Comparison of ENCODE assay signal across 25 cellular contexts in the genomic region with DNA sequence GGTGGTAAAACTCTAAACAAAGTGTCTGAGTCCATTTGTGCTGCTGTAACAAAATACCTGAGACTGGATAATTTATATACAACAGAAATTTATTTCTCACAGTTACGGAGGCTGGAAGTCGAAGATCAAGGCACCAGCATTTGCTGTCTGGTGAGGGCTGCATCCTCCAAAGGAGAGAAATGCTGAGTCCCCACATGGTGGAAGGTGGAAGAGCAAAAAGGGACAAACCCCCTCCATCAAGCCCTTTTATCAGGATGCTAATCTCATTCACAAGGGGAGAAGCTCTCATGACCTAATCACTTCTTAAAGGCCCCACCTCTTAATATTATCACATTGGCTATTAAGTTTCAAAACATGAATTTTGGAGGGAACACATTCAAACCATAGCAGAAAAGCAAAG.
"Had no signal": no experiment of that assay in that cellular context is flagged by ENCODE, and none has a peak within 500 bp of the region (broad histone marks: within the 10 kb centered on the region; RNA-seq: fewer than 3 reads in every experiment).

No MANE protein-coding gene starts in this region.

- H3K4me1 ChIP-seq: colonic mucosa, esophagus squamous epithelium, lower lobe of right lung, psoas muscle, suprapubic skin, transverse colon, upper lobe of right lung, uterus had no signal

- H3K27ac Mint-ChIP-seq: dendritic cell treated with granulocyte-macrophage colony-stimulating factor and Interleukin-4, amounts not matched to agents 40 ng/mL and 50 ng/mL, for 4 days; natural killer cell; stimulated activated naive CD8-positive, alpha-beta T cell treated with anti-CD3 and anti-CD28 coated beads, Interleukin-15, amount 100 ng/mL, for 72 hours had no signal

- H3K36me3 ChIP-seq: ovary, uterus had no signal

- H3K4me3 Mint-ChIP-seq: dendritic cell treated with granulocyte-macrophage colony-stimulating factor and Interleukin-4, amounts not matched to agents 40 ng/mL and 50 ng/mL, for 4 days; natural killer cell; stimulated activated naive CD8-positive, alpha-beta T cell treated with anti-CD3 and anti-CD28 coated beads, Interleukin-15, amount 100 ng/mL, for 72 hours had no signal

- H3K27me3 Mint-ChIP-seq: dendritic cell treated with granulocyte-macrophage colony-stimulating factor and Interleukin-4, amounts not matched to agents 40 ng/mL and 50 ng/mL, for 4 days; stimulated activated naive CD8-positive, alpha-beta T cell treated with anti-CD3 and anti-CD28 coated beads, Interleukin-15, amount 100 ng/mL, for 72 hours had no signal

- H3K4me1 Mint-ChIP-seq: natural killer cell had no signal

- H3K27me3 ChIP-seq: colonic mucosa, esophagus squamous epithelium, ovary, suprapubic skin, transverse colon, upper lobe of right lung, uterus had no signal

- ATAC-seq: left ventricle myocardium superior; lower lobe of right lung; natural killer cell; psoas muscle; right cardiac atrium; stimulated activated naive CD8-positive, alpha-beta T cell treated with anti-CD3 and anti-CD28 coated beads, Interleukin-15, amount 100 ng/mL, for 72 hours; upper lobe of right lung had no signal

- DNase-seq: colonic mucosa; effector CD8-positive, alpha-beta T cell; erythroblast; esophagus squamous epithelium; foreskin melanocyte; hypothalamus; left ventricle myocardium superior; lower lobe of right lung; natural killer cell; occipital lobe; ovary; posterior cingulate gyrus; psoas muscle; right cardiac atrium; stimulated activated CD4-positive, alpha-beta T cell treated with anti-CD3 and anti-CD28 coated beads, Interleukin-15, amount 100 ng/mL, for 24 hours; stimulated activated CD4-positive, alpha-beta T cell treated with anti-CD3 and anti-CD28 coated beads, Interleukin-2, amount 100 ng/mL, for 48 hours; stimulated activated CD8-positive, alpha-beta memory T cell treated with anti-CD3 and anti-CD28 coated beads, Interleukin-4, amount 100 ng/mL, for 48 hours; stimulated activated naive CD4-positive, alpha-beta T cell; stimulated activated naive CD8-positive, alpha-beta T cell treated with anti-CD3 and anti-CD28 coated beads, Interleukin-15, amount 100 ng/mL, for 72 hours; transverse colon; upper lobe of right lung; uterus had no signal

- H3K36me3 Mint-ChIP-seq: natural killer cell had no signal

- H3K27ac ChIP-seq: colonic mucosa, esophagus squamous epithelium, lower lobe of right lung, ovary, psoas muscle, skin epidermis, suprapubic skin, transverse colon, upper lobe of right lung, uterus had no signal

- H3K4me3 ChIP-seq: colonic mucosa, esophagus squamous epithelium, lower lobe of right lung, ovary, psoas muscle, skin epidermis, suprapubic skin, transverse colon, upper lobe of right lung, uterus had no signal

- H3K9me3 ChIP-seq: colonic mucosa, esophagus squamous epithelium, lower lobe of right lung, ovary, psoas muscle, suprapubic skin, transverse colon, upper lobe of right lung, uterus had no signal

- H3K9me3 Mint-ChIP-seq: dendritic cell treated with granulocyte-macrophage colony-stimulating factor and Interleukin-4, amounts not matched to agents 40 ng/mL and 50 ng/mL, for 4 days; natural killer cell; stimulated activated naive CD8-positive, alpha-beta T cell treated with anti-CD3 and anti-CD28 coated beads, Interleukin-15, amount 100 ng/mL, for 72 hours had no signal
